12 cellular contexts compared by ENCODE assay signal in the genomic region with DNA sequence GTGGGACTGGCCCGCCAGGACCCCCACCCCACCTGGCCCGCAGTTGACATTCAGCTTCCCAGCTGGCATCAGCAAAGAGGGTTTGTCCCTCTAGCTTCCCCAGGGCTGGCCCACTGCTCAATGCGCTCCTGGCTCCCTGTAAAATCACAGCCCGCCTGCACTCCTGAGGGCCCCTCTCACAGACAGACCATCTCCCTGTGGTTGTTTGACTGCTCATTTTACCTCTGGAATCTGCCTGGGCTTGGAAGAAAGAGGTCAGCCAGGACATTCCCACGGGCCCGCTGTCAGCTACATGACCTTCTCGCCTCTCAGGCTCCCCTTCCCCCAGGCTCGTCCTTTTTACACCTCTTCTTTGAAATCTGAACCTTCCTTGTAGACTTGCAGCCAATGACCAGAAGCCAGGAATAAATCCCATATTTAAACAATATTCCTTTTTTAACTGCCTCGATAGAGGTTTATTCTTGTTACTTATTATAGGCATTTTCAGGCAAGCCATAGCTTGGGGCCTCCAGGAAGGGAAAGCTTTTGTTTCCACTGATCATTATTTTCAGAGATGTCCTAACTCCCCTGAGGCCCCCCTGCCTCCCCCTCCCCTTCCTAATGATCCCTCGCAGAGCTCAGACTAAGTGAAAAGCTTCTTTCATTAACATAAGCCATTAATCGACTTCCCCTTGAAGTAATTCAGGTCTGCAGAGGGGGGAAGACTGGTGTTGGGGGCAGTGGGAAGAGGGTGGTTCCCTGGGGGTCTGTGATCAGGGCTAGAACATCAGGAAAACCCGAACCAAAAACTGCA.
DNase-seq lines count a peak whose midpoint lies in the region; ATAC-seq and TF ChIP-seq lines count a peak whose summit lies in the region.
"Had no signal": no experiment of that assay in that cellular context is flagged by ENCODE, and none has a peak within 500 bp of the region (broad histone marks: within the 10 kb centered on the region; RNA-seq: fewer than 3 reads in every experiment).

No MANE protein-coding gene starts in this region.

- no peaks in the 10 kb centered on the region for H3K27me3 ChIP-seq in parathyroid adenoma (ENCODE audit: control insufficient read depth, insufficient read depth, low read length)
- H3K27me3 ChIP-seq: colonic mucosa had no signal

- H3K27me3 Mint-ChIP-seq in glutamatergic neuron (ENCODE audit: unreplicated experiment), result peaks cover 4% of the 10 kb centered on the region

- ATAC-seq in HG02852 (IDR thresholded peaks at IDR 0.05; ENCODE audit: unreplicated experiment) (no peak), GM18502 (IDR thresholded peaks at IDR 0.05; ENCODE audit: poor library complexity, unreplicated experiment) (no peak)

- DNase-seq in D341Med (ENCODE audit: low spot score) (peak; percentile 65), NCI-H82 treated with DMSO at 0.1 percent for 48 hours (lab: John Stamatoyannopoulos, UW; ENCODE audit: unreplicated experiment) (peak; percentile 75), glutamatergic neuron (peak; percentile 80), DMS153 treated with DMSO at 0.1 percent for 48 hours (lab: John Stamatoyannopoulos, UW; ENCODE audit: unreplicated experiment) (no peak)
- DNase-seq: hypothalamus, NCI-H526, nucleus accumbens, SW 1271 had no signal

- H3K36me3 ChIP-seq in parathyroid adenoma (ENCODE audit: control insufficient read depth, insufficient read depth, low read length), result no peaks in the 10 kb centered on the region
- H3K36me3 ChIP-seq: colonic mucosa had no signal

- H3K9me3 Mint-ChIP-seq in glutamatergic neuron (ENCODE audit: unreplicated experiment), result peaks cover 8% of the 10 kb centered on the region

- no peak for TF ChIP-seq CTCF in glutamatergic neuron (IDR thresholded peaks at IDR 0.05; ENCODE audit: partially characterized antibody, unreplicated experiment)
- no peak for TF ChIP-seq CTCF in parathyroid adenoma (IDR thresholded peaks at IDR 0.05)

- no peaks in the 10 kb centered on the region for H3K36me3 Mint-ChIP-seq in glutamatergic neuron (ENCODE audit: unreplicated experiment)

- H3K27ac Mint-ChIP-seq in glutamatergic neuron (ENCODE audit: unreplicated experiment), result peak overlapping the region; percentile 92

- H3K9ac ChIP-seq in parathyroid adenoma, result no peak overlapping the region

- peak overlapping the region; percentile 52 for H3K4me2 ChIP-seq in parathyroid adenoma (ENCODE audit: low read length)

- peaks cover 38% of the 10 kb centered on the region for H3K4me1 ChIP-seq in parathyroid adenoma

- peak overlapping the region; percentile 45 for H3K27ac ChIP-seq in parathyroid adenoma
- H3K27ac ChIP-seq: colonic mucosa had no signal

- H2AFZ ChIP-seq in parathyroid adenoma, result peak overlapping the region; percentile 55

- peaks cover 39% of the 10 kb centered on the region for H3K4me1 Mint-ChIP-seq in glutamatergic neuron (ENCODE audit: low read depth, unreplicated experiment)

- H3K79me2 ChIP-seq in parathyroid adenoma, result no peaks in the 10 kb centered on the region

- no peak overlapping the region for H3K4me3 ChIP-seq in parathyroid adenoma (ENCODE audit: low read depth, low read length)
- H3K4me3 ChIP-seq: colonic mucosa had no signal

- H3K4me3 Mint-ChIP-seq in glutamatergic neuron (ENCODE audit: unreplicated experiment), result peak overlapping the region; percentile 79

- H3K9me3 ChIP-seq in parathyroid adenoma (ENCODE audit: control insufficient read depth, low read length), result no peaks in the 10 kb centered on the region
- H3K9me3 ChIP-seq: colonic mucosa had no signal
